ENCODE assay signal across 8 cellular contexts in genomic region chr7:151705744-151706567, GRCh38.
DNase-seq lines count a peak whose midpoint lies in the region; ATAC-seq and TF ChIP-seq lines count a peak whose summit lies in the region.

No MANE protein-coding gene starts in this region.

- H3K27ac ChIP-seq in H9 (ENCODE audit: insufficient read length, low read depth, low read length) (no peak overlapping the region), fibroblast of lung (ENCODE audit: insufficient read depth, low read length) (no peak overlapping the region), neuronal stem cell (replicated peaks; ENCODE audit: low read length) (no peak overlapping the region)

- H2BK15ac ChIP-seq in H9 (ENCODE audit: low read depth, low read length) (no peak overlapping the region; the same call in 1 of the 2 replicates), neuronal stem cell (ENCODE audit: low read length) (no peak overlapping the region)

- H3K14ac ChIP-seq in H9 (ENCODE audit: insufficient read depth, low read length), result no peak overlapping the region
- H3K14ac ChIP-seq in neuronal stem cell (ENCODE audit: low read length), result no peak overlapping the region

- no peaks in the 10 kb centered on the region for H3K27me3 ChIP-seq in BJ (ENCODE audit: control insufficient read depth, insufficient read depth, low read length)
- H3K27me3 ChIP-seq in H9 (ENCODE audit: insufficient read depth, low read length), result peaks cover 2% of the 10 kb centered on the region; the same call in 1 of the 2 replicates
- H3K27me3 ChIP-seq in fibroblast of lung (ENCODE audit: control insufficient read depth, insufficient read depth, low read length), result no peaks in the 10 kb centered on the region
- no peaks in the 10 kb centered on the region for H3K27me3 ChIP-seq in neuronal stem cell (ENCODE audit: control insufficient read depth in 3 of 3, insufficient read depth in 3 of 3, low read depth in 1 of 3, low read length in 3 of 3)

- H3K4ac ChIP-seq in H9 (ENCODE audit: low read depth, low read length) (no peak overlapping the region), neuronal stem cell (ENCODE audit: low read length) (no peak overlapping the region)

- H4K5ac ChIP-seq in H9 (ENCODE audit: insufficient read length, low read depth, low read length), result no peak overlapping the region

- H3K79me1 ChIP-seq in H9 (ENCODE audit: insufficient read depth, low read depth, low read length, poor library complexity, severe bottlenecking), result no peaks in the 10 kb centered on the region
- no peaks in the 10 kb centered on the region for H3K79me1 ChIP-seq in neuronal stem cell (ENCODE audit: low read depth, low read length)

- H3K23me2 ChIP-seq in H9 (ENCODE audit: insufficient read length, low read depth, low read length, poor library complexity, severe bottlenecking), result no peaks in the 10 kb centered on the region

- H3K36me3 ChIP-seq in BJ (ENCODE audit: control insufficient read depth, insufficient read depth, low read length) (no peaks in the 10 kb centered on the region), fibroblast of lung (ENCODE audit: control insufficient read depth, insufficient read depth, low read length) (no peaks in the 10 kb centered on the region), neuronal stem cell (replicated peaks in 1 of 2; ENCODE audit: control insufficient read depth in 2 of 2, insufficient read depth in 2 of 2, low read length in 2 of 2) (peaks cover 0 to 2% of the 10 kb centered on the region in 2 donors)

- H3K27ac Mint-ChIP-seq in H9, result no peak overlapping the region
- no peak overlapping the region for H3K27ac Mint-ChIP-seq in T-helper 1 cell treated with Interleukin-12 subunit alpha and Interleukin-12 subunit beta and Interleukin-4 antibody, amounts not matched to agents 30 μg/mL and 1 μg/mL, for 36 hours

- H2BK120ac ChIP-seq in H9 (ENCODE audit: low read depth, low read length, poor library complexity, severe bottlenecking), result no peak overlapping the region
- no peak overlapping the region for H2BK120ac ChIP-seq in neuronal stem cell (ENCODE audit: low read depth, low read length)

- no peak overlapping the region for H3K56ac ChIP-seq in H9 (ENCODE audit: insufficient read length, low read depth, low read length)

- no peaks in the 10 kb centered on the region for H3K79me2 ChIP-seq in H9 (ENCODE audit: insufficient read depth, low read length)
- no peaks in the 10 kb centered on the region for H3K79me2 ChIP-seq in fibroblast of lung (ENCODE audit: control insufficient read depth, insufficient read depth, low read length)

- no peak overlapping the region for H3T11ph ChIP-seq in H9 (ENCODE audit: low read length)

- H2AFZ ChIP-seq in H9 (ENCODE audit: low read length) (no peak overlapping the region), fibroblast of lung (ENCODE audit: low read length) (no peak overlapping the region), neuronal stem cell (ENCODE audit: low read length) (peak overlapping the region; percentile 46)

- no peak overlapping the region for H2BK20ac ChIP-seq in H9 (ENCODE audit: low read depth, low read length, poor library complexity, severe bottlenecking)

- WGBS in H9 (ENCODE audit: extremely low coverage, insufficient read length, low lambda C conversion rate), result no CpG with 5 or more reads among the region's 10 CpGs
- WGBS in neuronal stem cell (ENCODE audit: extremely low coverage in 2 of 2, insufficient read length in 2 of 2, insufficient replicate concordance in 1 of 2), 2 donors, result no CpG with 5 or more reads among the region's 10 CpGs

- H4K20me1 ChIP-seq in H9 (ENCODE audit: control insufficient read depth, insufficient read depth, insufficient read length) (no peaks in the 10 kb centered on the region), fibroblast of lung (ENCODE audit: control insufficient read depth, extremely low read depth, insufficient read depth, low read length) (no peaks in the 10 kb centered on the region)

- H2BK12ac ChIP-seq in H9 (ENCODE audit: insufficient read length, low read depth, low read length), result no peak overlapping the region
- H2BK12ac ChIP-seq in neuronal stem cell (ENCODE audit: low read length), result no peak overlapping the region

- H4K91ac ChIP-seq in H9 (ENCODE audit: insufficient read length, low read depth, low read length) (no peak overlapping the region), neuronal stem cell (ENCODE audit: low read depth, low read length, poor library complexity) (no peak overlapping the region)

- H2AK5ac ChIP-seq in H9 (ENCODE audit: insufficient read length, low read length), result no peak overlapping the region
- H2AK5ac ChIP-seq in neuronal stem cell (ENCODE audit: low read depth, low read length), result no peak overlapping the region

- H3K4me3 Mint-ChIP-seq in H9, result peak overlapping the region; percentile 14 to 59; a peak in 2 of 5 replicates
- peak overlapping the region; percentile 44 for H3K4me3 Mint-ChIP-seq in T-helper 1 cell treated with Interleukin-12 subunit alpha and Interleukin-12 subunit beta and Interleukin-4 antibody, amounts not matched to agents 30 μg/mL and 1 μg/mL, for 36 hours

- H3K4me3 ChIP-seq in BJ (ENCODE audit: low read depth, low read length) (no peak overlapping the region), fibroblast of lung (replicated peaks in 1 of 4; ENCODE audit: control extremely low read depth in 1 of 4, insufficient read depth in 1 of 4, low read depth in 3 of 4, low read length in 4 of 4) (no peak overlapping the region), neuronal stem cell (ENCODE audit: low read length in 2 of 2) (no peak overlapping the region)

- H3K9me3 Mint-ChIP-seq in H9, result no peaks in the 10 kb centered on the region
- no peaks in the 10 kb centered on the region for H3K9me3 Mint-ChIP-seq in T-helper 1 cell treated with Interleukin-12 subunit alpha and Interleukin-12 subunit beta and Interleukin-4 antibody, amounts not matched to agents 30 μg/mL and 1 μg/mL, for 36 hours

- POLR2A ChIA-PET in BJ (lab: Charles Lee), result no interaction called here

- no peaks in the 10 kb centered on the region for H3K9me3 ChIP-seq in H9 (ENCODE audit: control insufficient read depth, low read depth, low read length)
- H3K9me3 ChIP-seq in fibroblast of lung (ENCODE audit: control insufficient read depth, insufficient read depth, low read depth, low read length), result no peaks in the 10 kb centered on the region
- H3K9me3 ChIP-seq in neuronal stem cell (replicated peaks in 1 of 2; ENCODE audit: control insufficient read depth in 2 of 2, insufficient read depth in 1 of 2, low read depth in 1 of 2, low read length in 2 of 2), result peaks cover 0 to 10% of the 10 kb centered on the region in 2 donors

- no peaks in the 10 kb centered on the region for H3K36me3 Mint-ChIP-seq in H9 (ENCODE audit: insufficient read depth in 1 of 3, low read depth in 3 of 3)
- no peaks in the 10 kb centered on the region for H3K36me3 Mint-ChIP-seq in T-helper 1 cell treated with Interleukin-12 subunit alpha and Interleukin-12 subunit beta and Interleukin-4 antibody, amounts not matched to agents 30 μg/mL and 1 μg/mL, for 36 hours (ENCODE audit: low read depth)

- H3K23ac ChIP-seq in H9 (ENCODE audit: insufficient read length, low read depth, low read length) (no peak overlapping the region), neuronal stem cell (ENCODE audit: low read depth, low read length, poor library complexity) (no peak overlapping the region)

- H3K9ac ChIP-seq in H9 (ENCODE audit: extremely low read depth, insufficient read length, low read length), result no peak overlapping the region
- no peak overlapping the region for H3K9ac ChIP-seq in fibroblast of lung (ENCODE audit: insufficient read depth, low read length)
- no peak overlapping the region for H3K9ac ChIP-seq in neuronal stem cell (ENCODE audit: low read depth, low read length, poor library complexity)

- CTCF ChIA-PET in BJ (lab: Yijun Ruan, JAX), result interaction anchor here (0.6 to 2.6 kb wide), 13 partner anchors 9 to 132 kb away, joined by 3 to 7 read pairs (median 3); no protein-coding TSS in a partner anchor

- peak; percentile 67 for TF ChIP-seq CTCF in BJ (IDR thresholded peaks at IDR 0.05; ENCODE audit: insufficient read depth, low read depth, low read length)
- TF ChIP-seq CTCF in H9 (conservative IDR thresholded peaks at IDR 0.05), result peak; percentile 80
- TF ChIP-seq CTCF in fibroblast of lung (conservative IDR thresholded peaks at IDR 0.05 in 1 of 2, IDR thresholded peaks at IDR 0.05 in 1 of 2; ENCODE audit: low read depth in 1 of 2, low read length in 2 of 2), result peak; percentile 43 to 69

- H3K18ac ChIP-seq in H9 (ENCODE audit: insufficient read length, low read depth, low read length) (no peak overlapping the region), neuronal stem cell (ENCODE audit: low read length) (no peak overlapping the region)

- H3K4me1 Mint-ChIP-seq in H9, result peaks cover 8% of the 10 kb centered on the region in 2 experiments
- H3K4me1 Mint-ChIP-seq in T-helper 1 cell treated with Interleukin-12 subunit alpha and Interleukin-12 subunit beta and Interleukin-4 antibody, amounts not matched to agents 30 μg/mL and 1 μg/mL, for 36 hours (ENCODE audit: low read depth), result peaks cover 2% of the 10 kb centered on the region

- peaks cover 48% of the 10 kb centered on the region for H3K27me3 Mint-ChIP-seq in H9 (ENCODE audit: low read depth)
- H3K27me3 Mint-ChIP-seq in T-helper 1 cell treated with Interleukin-12 subunit alpha and Interleukin-12 subunit beta and Interleukin-4 antibody, amounts not matched to agents 30 μg/mL and 1 μg/mL, for 36 hours (ENCODE audit: low read depth), result no peaks in the 10 kb centered on the region

- H2BK5ac ChIP-seq in H9 (ENCODE audit: insufficient read length, low read length), result no peak overlapping the region
- no peak overlapping the region for H2BK5ac ChIP-seq in neuronal stem cell (ENCODE audit: low read length)

- H3K4me1 ChIP-seq in H9 (ENCODE audit: insufficient read depth, low read length) (no peaks in the 10 kb centered on the region), fibroblast of lung (ENCODE audit: control insufficient read depth, extremely low read depth, insufficient read depth, low read length) (peaks cover 6% of the 10 kb centered on the region), neuronal stem cell (ENCODE audit: control insufficient read depth in 2 of 2, insufficient read depth in 1 of 2, low read depth in 1 of 2, low read length in 2 of 2) (peaks cover 1 to 2% of the 10 kb centered on the region in 2 donors)

- H4K8ac ChIP-seq in H9 (replicated peaks; ENCODE audit: insufficient read length, low read depth, low read length), result no peak overlapping the region
- no peak overlapping the region for H4K8ac ChIP-seq in neuronal stem cell (ENCODE audit: low read depth, low read length)

- DNase-seq in BJ (ENCODE audit: low read depth), result no peak
- DNase-seq in H9, result peak; percentile 72
- DNase-seq in fibroblast of lung (ENCODE audit: low read depth in 2 of 2), result peak; percentile 59 to 71
- DNase-seq in neuronal stem cell (ENCODE audit: low spot score), result no peak
- no peak for DNase-seq in NCI-H774 (lab: John Stamatoyannopoulos, UW)

- no peak for ATAC-seq in HG03520 (IDR thresholded peaks at IDR 0.05; ENCODE audit: unreplicated experiment)
- ATAC-seq in HG03460 (IDR thresholded peaks at IDR 0.05; ENCODE audit: unreplicated experiment), result no peak

- H3K4me2 ChIP-seq in H9 (ENCODE audit: insufficient read depth, insufficient read length, low read length) (peak overlapping the region; percentile 28), fibroblast of lung (ENCODE audit: extremely low read depth, insufficient read depth, low read length) (no peak overlapping the region), neuronal stem cell (ENCODE audit: insufficient read depth, low read length, poor library complexity, severe bottlenecking) (peak overlapping the region; percentile 35)

Comparison
In these comparisons a context has a peak if more than half of its experiments do, and no peak if none do; other contexts are left out.
1. DNase-seq: peak in H9 (single experiment) and fibroblast of lung (2 of 2); none in BJ (single experiment), neuronal stem cell (single experiment) and NCI-H774 (single experiment).
2. Peak in every context shown above with its lines, with median percentiles within 50 percentile points of each other: CTCF ChIP-seq.